In the genomic region with DNA sequence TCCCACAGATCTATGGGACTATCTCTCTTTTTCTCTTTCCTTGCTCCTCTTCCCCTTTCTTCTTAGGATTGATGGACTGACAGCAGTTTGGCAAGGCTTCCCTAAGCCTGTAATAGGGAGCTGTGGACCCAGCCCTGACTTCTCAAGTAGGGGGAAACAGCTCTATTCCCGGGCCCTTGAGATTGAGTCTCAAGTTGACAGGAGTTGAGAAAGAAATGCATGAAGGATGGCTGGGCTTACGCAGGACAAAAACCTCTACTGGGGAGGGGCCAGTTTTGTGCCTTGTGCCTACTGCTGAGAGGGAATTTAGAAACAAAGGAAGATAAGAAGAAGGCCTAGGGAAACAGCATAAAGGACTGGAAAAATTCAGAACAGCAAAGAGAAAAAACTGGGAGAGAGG, we compare ENCODE assay signal across 12 cellular contexts.
"Had no signal": no experiment of that assay in that cellular context is flagged by ENCODE, and none has a peak within 500 bp of the region (broad histone marks: within the 10 kb centered on the region; RNA-seq: fewer than 3 reads in every experiment).

No MANE protein-coding gene starts in this region.

- H3K27ac Mint-ChIP-seq: activated T-helper 2 cell treated with anti-CD3 and anti-CD28 coated beads, Interferon-gamma antibody, Interleukin-2, Interleukin-4, amounts not matched to agents 10 μg/mL and 5 μg/mL and 100 μg/mL, durations not matched to agents 14 hours and 24 hours and 36 hours; T-helper 17 cell had no signal

- DNase-seq: activated CD4-positive, alpha-beta T cell treated with anti-CD3 and anti-CD28 coated beads, Interleukin-2, amount 50 U/mL, for 1 hour; activated naive CD4-positive, alpha-beta T cell treated with anti-CD3 and anti-CD28 coated beads, Interleukin-2, amount 50 U/mL, for 16 hours; activated T-cell treated with anti-CD3 and anti-CD28 coated beads for 4 hours; amygdala; dorsolateral prefrontal cortex; hippocampal formation; kidney glomerular epithelial cell; T-helper 17 cell; trophoblast cell had no signal

- H3K9me3 Mint-ChIP-seq: activated T-helper 2 cell treated with anti-CD3 and anti-CD28 coated beads, Interferon-gamma antibody, Interleukin-2, Interleukin-4, amounts not matched to agents 10 μg/mL and 5 μg/mL and 100 μg/mL, durations not matched to agents 14 hours and 24 hours and 36 hours had no signal

- H3K27ac ChIP-seq: dorsolateral prefrontal cortex, neutrophil, right atrium auricular region had no signal

- H3K4me3 ChIP-seq: right atrium auricular region had no signal

- H3K9me3 ChIP-seq: neutrophil, right atrium auricular region had no signal

- H3K36me3 ChIP-seq: neutrophil, right atrium auricular region had no signal

- H3K4me3 Mint-ChIP-seq: T-helper 17 cell had no signal
